ENCODE assay signal across 8 cellular contexts in the genomic region with DNA sequence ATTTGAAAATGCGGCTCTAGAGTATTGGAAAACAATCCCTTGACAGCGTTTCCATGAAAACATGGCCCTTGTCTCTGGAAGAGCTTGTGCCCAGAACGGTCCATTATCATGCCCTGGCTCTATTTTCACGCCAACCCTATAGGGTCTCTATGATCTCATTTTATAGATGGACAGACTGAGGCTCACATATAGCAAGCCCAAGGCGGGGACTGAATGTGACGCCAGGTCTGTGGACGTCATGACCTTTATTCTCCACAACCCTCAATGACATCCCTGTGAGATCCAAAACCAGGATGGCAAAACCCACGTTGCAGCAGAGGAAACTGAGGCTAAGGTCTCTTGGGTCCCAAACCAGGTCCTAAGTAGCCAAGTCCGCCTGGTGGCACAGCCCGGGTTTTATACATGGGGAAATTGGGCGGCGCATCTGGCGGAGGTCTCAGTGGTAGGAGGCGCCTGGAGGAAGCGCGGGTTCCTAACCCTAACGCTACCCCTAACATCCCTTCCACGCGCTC. TPM values are rescaled to one million over a fixed set of nuclear protein-coding genes. Genes with fewer than 3 reads are reported as not detected.
A peak's percentile ranks its signal among the peaks of the same experiment; 100 is the strongest.
DNase-seq lines count a peak whose midpoint lies in the region; ATAC-seq, FAIRE-seq and TF ChIP-seq lines count a peak whose summit lies in the region.

No MANE protein-coding gene starts in this region.

- H3K36me3 ChIP-seq in HepG2 (replicated peaks in 1 of 2; ENCODE audit: control insufficient read depth in 1 of 2, insufficient read depth in 2 of 2, low read length in 2 of 2) (peaks cover 6 to 14% of the 10 kb centered on the region in 2 experiments), tibial nerve (peaks cover 0 to 28% (median 6%) of the 10 kb centered on the region in 3 donors)

- no peak overlapping the region for H2AFZ ChIP-seq in HepG2 (ENCODE audit: low read length)

- no peak for DNase-seq in activated T-cell treated with anti-CD3 and anti-CD28 coated beads, Interleukin-2, amount 50 U/mL, for 4 hours
- DNase-seq in activated T-cell treated with anti-CD3 and anti-CD28 coated beads for 4 hours (no peak), HepG2 (ENCODE audit: low spot score) (no peak), tibial nerve (ENCODE audit: low spot score in 2 of 2) (no peak), NCI-H1694 (lab: John Stamatoyannopoulos, UW) (no peak)

- FAIRE-seq in HepG2 (lab: Jason Lieb, UNC) = no peak

- H3K4me3 Mint-ChIP-seq in activated T-cell treated with anti-CD3 and anti-CD28 coated beads, Interleukin-2, amount 50 U/mL, for 4 hours = peak overlapping the region; percentile 73
- H3K4me3 Mint-ChIP-seq in activated naive CD8-positive, alpha-beta T cell = peak overlapping the region; percentile 81

- BruUV-seq in HepG2 (replicated peaks; lab: Mats Ljungman, UMichigan) = no TSS peak

- H3K4me2 ChIP-seq in HepG2 (ENCODE audit: low read depth, low read length) = peak overlapping the region; percentile 81

- no peaks in the 10 kb centered on the region for H4K20me1 ChIP-seq in HepG2 (ENCODE audit: insufficient read depth, low read length)

- TF ChIP-seq CTCF in HepG2 (CRISPR knock-in tag; IDR thresholded peaks at IDR 0.05) = no peak
- peak in 1 of 5 experiments; percentile 11 for TF ChIP-seq CTCF in tibial nerve (IDR thresholded peaks at IDR 0.05)

- intact Hi-C loops in HepG2 (cut with micrococcal nuclease; ENCODE audit: unreplicated experiment) = no loop called here

- H3K4me1 Mint-ChIP-seq in activated T-cell treated with anti-CD3 and anti-CD28 coated beads, Interleukin-2, amount 50 U/mL, for 4 hours (ENCODE audit: low read depth) = peaks cover 12% of the 10 kb centered on the region
- H3K4me1 Mint-ChIP-seq in activated naive CD8-positive, alpha-beta T cell (ENCODE audit: low read depth) = peaks cover 10% of the 10 kb centered on the region

- peaks cover 4% of the 10 kb centered on the region for H3K36me3 Mint-ChIP-seq in activated T-cell treated with anti-CD3 and anti-CD28 coated beads, Interleukin-2, amount 50 U/mL, for 4 hours (ENCODE audit: insufficient read depth)
- no peaks in the 10 kb centered on the region for H3K36me3 Mint-ChIP-seq in activated naive CD8-positive, alpha-beta T cell

- H3K79me2 ChIP-seq in HepG2 (ENCODE audit: insufficient read depth, low read length) = peaks cover 15% of the 10 kb centered on the region

- TF ChIP-seq EP300 in HepG2 (IDR thresholded peaks at IDR 0.05; ENCODE audit: low read depth in 2 of 2, low read length in 2 of 2) (no peak), HepG2 (CRISPR knock-in tag; IDR thresholded peaks at IDR 0.05; ENCODE audit: borderline replicate concordance) (no peak), tibial nerve (IDR thresholded peaks at IDR 0.05) (no peak)

- POLR2A ChIA-PET in HepG2 (lab: Yijun Ruan, JAX) = no interaction called here

- H3K27me3 Mint-ChIP-seq in activated T-cell treated with anti-CD3 and anti-CD28 coated beads, Interleukin-2, amount 50 U/mL, for 4 hours (ENCODE audit: low read depth) = no peaks in the 10 kb centered on the region
- H3K27me3 Mint-ChIP-seq in activated naive CD8-positive, alpha-beta T cell = no peaks in the 10 kb centered on the region

- peak overlapping the region; percentile 39 to 82 (median 68); a peak in 5 of 6 replicates for H3K4me3 ChIP-seq in HepG2 (replicated peaks in 1 of 3; ENCODE audit: insufficient read depth in 1 of 3, low read depth in 2 of 3, low read length in 3 of 3)
- H3K4me3 ChIP-seq in tibial nerve = peak overlapping the region; percentile 77 to 99 (median 85)

- no peaks in the 10 kb centered on the region for H3K9me3 Mint-ChIP-seq in activated T-cell treated with anti-CD3 and anti-CD28 coated beads, Interleukin-2, amount 50 U/mL, for 4 hours
- H3K9me3 Mint-ChIP-seq in activated naive CD8-positive, alpha-beta T cell (ENCODE audit: low read depth) = no peaks in the 10 kb centered on the region

- WGBS in HepG2 (ENCODE audit: low lambda C conversion rate) = 28% methylated on average over 8 of the region's 19 CpGs
- 11 to 16% methylated on average over 17 to 19 of the region's 19 CpGs for WGBS in tibial nerve, 2 donors

- H3K9me3 ChIP-seq in HepG2 (ENCODE audit: low read length) (no peaks in the 10 kb centered on the region), tibial nerve (no peaks in the 10 kb centered on the region)

- H3K9ac ChIP-seq in HepG2 (ENCODE audit: insufficient read depth, low read depth, low read length) = peak overlapping the region; percentile 82; the same call in 1 of the 2 replicates

- H3K27ac Mint-ChIP-seq in activated naive CD8-positive, alpha-beta T cell = peak overlapping the region; percentile 34

- H3K27me3 ChIP-seq in HepG2 (ENCODE audit: control insufficient read depth in 1 of 2, insufficient read depth in 2 of 2, low read length in 2 of 2) = no peaks in the 10 kb centered on the region
- no peaks in the 10 kb centered on the region for H3K27me3 ChIP-seq in tibial nerve

- in situ Hi-C loops in HepG2 (cut with HindIII; ENCODE audit: extremely low pct_ligation_motif_present, low pct_unique_long_range_greater_than_20kb) = no loop called here

- no peak for TF ChIP-seq RAD21 in HepG2 (CRISPR knock-in tag; IDR thresholded peaks at IDR 0.05)

- TF ChIP-seq POLR2A in HepG2 (IDR thresholded peaks at IDR 0.05; ENCODE audit: insufficient read depth in 1 of 2, low read depth in 2 of 2, low read length in 2 of 2) (no peak), tibial nerve (IDR thresholded peaks at IDR 0.05) (no peak)

- H3K27ac ChIP-seq in HepG2 (ENCODE audit: extremely low read length, insufficient read depth, low read length) (no peak overlapping the region), tibial nerve (peak overlapping the region; percentile 71 to 94 (median 81))

- no peak for ATAC-seq in activated T-cell treated with anti-CD3 and anti-CD28 coated beads, Interleukin-2, amount 50 U/mL, for 4 hours
- no peak for ATAC-seq in HepG2
- no peak for ATAC-seq in HG03378 (IDR thresholded peaks at IDR 0.05; ENCODE audit: unreplicated experiment)
- ATAC-seq in HG02870 (IDR thresholded peaks at IDR 0.05; ENCODE audit: unreplicated experiment) = no peak

- peaks cover 25% of the 10 kb centered on the region for H3K4me1 ChIP-seq in HepG2 (ENCODE audit: insufficient read depth, low read length)
- peaks cover 0 to 43% (median 16%) of the 10 kb centered on the region in 4 donors for H3K4me1 ChIP-seq in tibial nerve

- CTCF ChIA-PET in HepG2 (lab: Yijun Ruan, JAX; ENCODE audit: low intra/inter-chr PET ratio, low total read pairs) = no interaction called here

RNA-seq across cellular contexts. Expression of gene COLGALT1, which starts 0.4 kb away (rescaled TPM):
- total RNA-seq in activated T-cell treated with anti-CD3 and anti-CD28 coated beads, Interleukin-2, amount 50 U/mL, for 4 hours = 100 to 1,000 TPM; 121 to 148 (median 139) TPM
- total RNA-seq in HepG2 (2016; rRNA removed; fragmentation: Illumina TruSeq; extraction: Trizol) = 33.3 and 58.0 TPM in 2 replicates
- total RNA-seq in HepG2 (2016; cell fraction: cytosol; rRNA removed; fragmentation: Illumina TruSeq; extraction: Trizol; ENCODE audit: low read depth) = 9.3 and 10.3 TPM in 2 replicates
- total RNA-seq in HepG2 (2016; cell fraction: insoluble cytoplasmic fraction; rRNA removed; fragmentation: Illumina TruSeq; extraction: Trizol) = 33.6 and 57.7 TPM in 2 replicates
- total RNA-seq in HepG2 (2016; cell fraction: membrane; rRNA removed; fragmentation: Illumina TruSeq; extraction: Trizol) = 32.5 and 35.6 TPM in 2 replicates
- total RNA-seq in HepG2 (2016; cell fraction: nucleus; rRNA removed; fragmentation: Illumina TruSeq; extraction: Trizol) = 53.1 and 65.6 TPM in 2 replicates
- 196 and 211 TPM in 2 replicates for polyA plus RNA-seq in HepG2 (2011; rRNA removed)
- polyA plus RNA-seq in HepG2 (2011; cell fraction: cytosol; rRNA removed) = 111 and 141 TPM in 2 replicates
- 153 and 157 TPM in 2 replicates for polyA plus RNA-seq in HepG2 (2011; cell fraction: nucleus; rRNA removed)
- polyA plus RNA-seq in HepG2 (2012) = 58.7 and 87.4 TPM in 2 replicates
- 9.2 and 9.8 TPM in 2 replicates for polyA plus RNA-seq in HepG2 (2016; cell fraction: cytosol; fragmentation: Illumina TruSeq; extraction: Trizol; ENCODE audit: low read depth)
- 35.7 and 38.2 TPM in 2 replicates for polyA plus RNA-seq in HepG2 (2016; cell fraction: insoluble cytoplasmic fraction; fragmentation: Illumina TruSeq; extraction: Trizol; ENCODE audit: low read depth)
- polyA plus RNA-seq in HepG2 (2016; cell fraction: membrane; fragmentation: Illumina TruSeq; extraction: Trizol; ENCODE audit: low read depth) = 23.4 and 28.7 TPM in 2 replicates
- 111 TPM in 2 replicates for polyA plus RNA-seq in HepG2 (2016; cell fraction: nucleus; fragmentation: Illumina TruSeq; extraction: Trizol; ENCODE audit: insufficient read depth, low read depth)
- polyA minus RNA-seq in HepG2 (2011; rRNA and poly(A)+ RNA removed; ENCODE audit: low replicate concordance) = 360 and 644 TPM in 2 replicates
- 74.1 and 77.3 TPM in 2 replicates for polyA minus RNA-seq in HepG2 (2011; cell fraction: cytosol; rRNA and poly(A)+ RNA removed)
- polyA minus RNA-seq in HepG2 (2011; cell fraction: nucleus; rRNA and poly(A)+ RNA removed) = 32.0 and 33.2 TPM in 2 replicates
- total RNA-seq in tibial nerve = 100 to 1,000 TPM in 1 of 4 donors, 10 to 100 TPM in 3; 74.5 to 141 (median 88.2) TPM

RNA-seq across cellular contexts. Expression of gene PGLS, which starts 43.6 kb away (rescaled TPM):
- total RNA-seq in activated T-cell treated with anti-CD3 and anti-CD28 coated beads, Interleukin-2, amount 50 U/mL, for 4 hours = 10 to 100 TPM; 59.4 to 61.6 (median 60.9) TPM
- total RNA-seq in HepG2 (2016; rRNA removed; fragmentation: Illumina TruSeq; extraction: Trizol) (33.8 and 36.7 TPM in 2 replicates), tibial nerve (10 to 100 TPM; 82.2 to 96.7 (median 92.2) TPM)
- 28.7 and 30.6 TPM in 2 replicates for total RNA-seq in HepG2 (2016; cell fraction: cytosol; rRNA removed; fragmentation: Illumina TruSeq; extraction: Trizol; ENCODE audit: low read depth)
- total RNA-seq in HepG2 (2016; cell fraction: insoluble cytoplasmic fraction; rRNA removed; fragmentation: Illumina TruSeq; extraction: Trizol) = 31.6 and 33.6 TPM in 2 replicates
- total RNA-seq in HepG2 (2016; cell fraction: membrane; rRNA removed; fragmentation: Illumina TruSeq; extraction: Trizol) = 36.0 and 41.5 TPM in 2 replicates
- 18.4 and 23.5 TPM in 2 replicates for total RNA-seq in HepG2 (2016; cell fraction: nucleus; rRNA removed; fragmentation: Illumina TruSeq; extraction: Trizol)
- polyA plus RNA-seq in HepG2 (2011; rRNA removed) = 43.8 and 49.1 TPM in 2 replicates
- polyA plus RNA-seq in HepG2 (2011; cell fraction: cytosol; rRNA removed) = 33.3 and 59.8 TPM in 2 replicates
- 74.2 and 74.7 TPM in 2 replicates for polyA plus RNA-seq in HepG2 (2011; cell fraction: nucleus; rRNA removed)
- polyA plus RNA-seq in HepG2 (2012) = 26.9 and 37.3 TPM in 2 replicates
- 48.8 and 52.7 TPM in 2 replicates for polyA plus RNA-seq in HepG2 (2016; cell fraction: cytosol; fragmentation: Illumina TruSeq; extraction: Trizol; ENCODE audit: low read depth)
- polyA plus RNA-seq in HepG2 (2016; cell fraction: insoluble cytoplasmic fraction; fragmentation: Illumina TruSeq; extraction: Trizol; ENCODE audit: low read depth) = 50.4 and 56.4 TPM in 2 replicates
- polyA plus RNA-seq in HepG2 (2016; cell fraction: membrane; fragmentation: Illumina TruSeq; extraction: Trizol; ENCODE audit: low read depth) = 55.3 and 57.7 TPM in 2 replicates
- polyA plus RNA-seq in HepG2 (2016; cell fraction: nucleus; fragmentation: Illumina TruSeq; extraction: Trizol; ENCODE audit: insufficient read depth, low read depth) = 47.8 and 49.3 TPM in 2 replicates
- 83.1 and 129 TPM in 2 replicates for polyA minus RNA-seq in HepG2 (2011; rRNA and poly(A)+ RNA removed; ENCODE audit: low replicate concordance)
- polyA minus RNA-seq in HepG2 (2011; cell fraction: cytosol; rRNA and poly(A)+ RNA removed) = 36.2 and 38.6 TPM in 2 replicates
- 19.7 and 23.1 TPM in 2 replicates for polyA minus RNA-seq in HepG2 (2011; cell fraction: nucleus; rRNA and poly(A)+ RNA removed)
